In genomic region chr3:149145926-149146325, GRCh38 we compare ENCODE assay signal across 1 cellular context.
TF ChIP-seq lines count a peak whose summit lies in the region.

No MANE protein-coding gene starts in this region.

TF ChIP-seq in GM23338, 12 proteins besides CTCF, POLR2A, EP300 and RAD21 (continued from another document):
- no peak for TF ChIP-seq ZNF462 (CRISPR knock-in tag; IDR thresholded peaks at IDR 0.05)
- no peak for TF ChIP-seq ZNF331 (CRISPR knock-in tag; IDR thresholded peaks at IDR 0.05; ENCODE audit: low read depth)
- TF ChIP-seq STAT1 (IDR thresholded peaks at IDR 0.05; ENCODE audit: unreplicated experiment): no peak
- TF ChIP-seq EZH2phosphoT487 (IDR thresholded peaks at IDR 0.05; ENCODE audit: unreplicated experiment): no peak
